Comparison of ENCODE assay signal across 29 cellular contexts in the genomic region with DNA sequence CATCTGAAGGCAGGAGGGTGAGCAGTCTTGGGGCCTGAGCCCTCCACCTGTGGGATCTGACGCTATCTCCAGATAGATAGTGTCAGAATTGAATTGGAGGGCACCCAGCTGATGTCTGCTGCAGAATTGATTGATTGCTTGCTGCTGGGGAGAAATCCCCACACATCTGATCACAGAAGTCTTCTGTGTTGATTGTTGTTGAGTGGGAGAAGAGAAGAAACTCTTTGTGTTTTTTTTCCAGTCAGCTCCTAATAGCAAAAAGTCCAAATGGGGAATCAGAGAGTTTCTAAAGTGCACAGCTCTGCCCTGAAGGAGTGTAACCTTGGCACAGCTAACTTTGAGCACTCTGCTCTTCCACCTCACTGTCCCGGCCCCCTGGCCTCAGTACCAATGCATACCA.
"Had no signal": no experiment of that assay in that cellular context is flagged by ENCODE, and none has a peak within 500 bp of the region (broad histone marks: within the 10 kb centered on the region; RNA-seq: fewer than 3 reads in every experiment).

No MANE protein-coding gene starts in this region.

- H3K9me3 ChIP-seq: ascending aorta, breast epithelium, gastrocnemius medialis had no signal

- H3K27ac ChIP-seq: ascending aorta, breast epithelium, cardiac muscle cell, coronary artery, gastrocnemius medialis had no signal

- H3K4me3 ChIP-seq: ascending aorta, breast epithelium, cardiac muscle cell, coronary artery, dorsolateral prefrontal cortex, gastrocnemius medialis had no signal

- H3K36me3 ChIP-seq: ascending aorta, breast epithelium, cardiac muscle cell, gastrocnemius medialis had no signal

- H3K4me1 Mint-ChIP-seq: activated CD4-positive, alpha-beta T cell treated with anti-CD3 and anti-CD28 coated beads for 36 hours; endodermal cell had no signal

- H3K27ac Mint-ChIP-seq: activated CD4-positive, alpha-beta memory T cell treated with anti-CD3 and anti-CD28 coated beads for 36 hours; activated CD4-positive, alpha-beta T cell treated with anti-CD3 and anti-CD28 coated beads for 36 hours; activated CD4-positive, alpha-beta T cell treated with anti-CD3 and anti-CD28 coated beads, Interleukin-2, amount 10 ng/mL, durations not matched to agents 24 days and 14 days; activated CD8-positive, alpha-beta memory T cell treated with anti-CD3 and anti-CD28 coated beads, Interleukin-2, amount 10 ng/mL, durations not matched to agents 7 days and 5 days; activated CD8-positive, alpha-beta T cell treated with anti-CD3 and anti-CD28 coated beads, Interleukin-2, amount 10 ng/mL, durations not matched to agents 7 days and 5 days; activated naive CD4-positive, alpha-beta T cell treated with anti-CD3 and anti-CD28 coated beads, Interleukin-2, amount 10 ng/mL, durations not matched to agents 7 days and 5 days; activated naive CD4-positive, alpha-beta T cell treated with anti-CD3 and anti-CD28 coated beads, Interleukin-2, amount 50 U/mL, for 72 hours; activated naive CD8-positive, alpha-beta T cell treated with anti-CD3 and anti-CD28 coated beads, Interleukin-2, amount 10 ng/mL, durations not matched to agents 7 days and 5 days; activated T-cell treated with anti-CD3 and anti-CD28 coated beads, Interleukin-2, amount 50 U/mL, for 72 hours; dendritic cell treated with granulocyte-macrophage colony-stimulating factor and Interleukin-4, amounts not matched to agents 40 ng/mL and 50 ng/mL, for 4 days; endodermal cell had no signal

- H3K4me3 Mint-ChIP-seq: activated CD4-positive, alpha-beta memory T cell treated with anti-CD3 and anti-CD28 coated beads for 36 hours; activated CD4-positive, alpha-beta T cell treated with anti-CD3 and anti-CD28 coated beads for 36 hours; activated CD4-positive, alpha-beta T cell treated with anti-CD3 and anti-CD28 coated beads, Interleukin-2, amount 10 ng/mL, durations not matched to agents 24 days and 14 days; activated CD8-positive, alpha-beta memory T cell treated with anti-CD3 and anti-CD28 coated beads, Interleukin-2, amount 10 ng/mL, durations not matched to agents 7 days and 5 days; activated CD8-positive, alpha-beta T cell treated with anti-CD3 and anti-CD28 coated beads, Interleukin-2, amount 10 ng/mL, durations not matched to agents 7 days and 5 days; activated naive CD4-positive, alpha-beta T cell treated with anti-CD3 and anti-CD28 coated beads, Interleukin-2, amount 10 ng/mL, durations not matched to agents 7 days and 5 days; activated naive CD8-positive, alpha-beta T cell treated with anti-CD3 and anti-CD28 coated beads, Interleukin-2, amount 10 ng/mL, durations not matched to agents 7 days and 5 days; activated T-cell treated with anti-CD3 and anti-CD28 coated beads, Interleukin-2, amount 50 U/mL, for 72 hours; brain; dendritic cell treated with granulocyte-macrophage colony-stimulating factor and Interleukin-4, amounts not matched to agents 40 ng/mL and 50 ng/mL, for 4 days; endodermal cell had no signal

- H3K36me3 Mint-ChIP-seq: activated CD4-positive, alpha-beta memory T cell treated with anti-CD3 and anti-CD28 coated beads for 36 hours; activated CD8-positive, alpha-beta memory T cell treated with anti-CD3 and anti-CD28 coated beads, Interleukin-2, amount 10 ng/mL, durations not matched to agents 7 days and 5 days; activated naive CD4-positive, alpha-beta T cell treated with anti-CD3 and anti-CD28 coated beads, Interleukin-2, amount 10 ng/mL, durations not matched to agents 7 days and 5 days; activated naive CD4-positive, alpha-beta T cell treated with anti-CD3 and anti-CD28 coated beads, Interleukin-2, amount 50 U/mL, for 72 hours; activated naive CD8-positive, alpha-beta T cell treated with anti-CD3 and anti-CD28 coated beads, Interleukin-2, amount 10 ng/mL, durations not matched to agents 7 days and 5 days; brain had no signal

- H3K27me3 Mint-ChIP-seq: activated CD4-positive, alpha-beta memory T cell treated with anti-CD3 and anti-CD28 coated beads for 36 hours; activated CD4-positive, alpha-beta T cell treated with anti-CD3 and anti-CD28 coated beads for 36 hours; activated CD8-positive, alpha-beta memory T cell treated with anti-CD3 and anti-CD28 coated beads, Interleukin-2, amount 10 ng/mL, durations not matched to agents 7 days and 5 days; activated naive CD4-positive, alpha-beta T cell treated with anti-CD3 and anti-CD28 coated beads, Interleukin-2, amount 10 ng/mL, durations not matched to agents 7 days and 5 days; dendritic cell treated with granulocyte-macrophage colony-stimulating factor and Interleukin-4, amounts not matched to agents 40 ng/mL and 50 ng/mL, for 4 days had no signal

- H3K4me1 ChIP-seq: ascending aorta, breast epithelium had no signal

- H3K9me3 Mint-ChIP-seq: activated CD4-positive, alpha-beta memory T cell treated with anti-CD3 and anti-CD28 coated beads for 36 hours; activated CD4-positive, alpha-beta T cell treated with anti-CD3 and anti-CD28 coated beads, Interleukin-2, amount 10 ng/mL, durations not matched to agents 24 days and 14 days; activated naive CD4-positive, alpha-beta T cell treated with anti-CD3 and anti-CD28 coated beads, Interleukin-2, amount 10 ng/mL, durations not matched to agents 7 days and 5 days; activated naive CD4-positive, alpha-beta T cell treated with anti-CD3 and anti-CD28 coated beads, Interleukin-2, amount 50 U/mL, for 72 hours; activated naive CD8-positive, alpha-beta T cell treated with anti-CD3 and anti-CD28 coated beads, Interleukin-2, amount 10 ng/mL, durations not matched to agents 7 days and 5 days; activated T-cell treated with anti-CD3 and anti-CD28 coated beads, Interleukin-2, amount 50 U/mL, for 72 hours; brain; dendritic cell treated with granulocyte-macrophage colony-stimulating factor and Interleukin-4, amounts not matched to agents 40 ng/mL and 50 ng/mL, for 4 days; endodermal cell had no signal

- DNase-seq: activated CD4-positive, alpha-beta memory T cell treated with anti-CD3 and anti-CD28 coated beads for 36 hours; activated CD4-positive, alpha-beta T cell treated with anti-CD3 and anti-CD28 coated beads for 36 hours; activated CD4-positive, alpha-beta T cell treated with anti-CD3 and anti-CD28 coated beads, Interleukin-2, amount 10 ng/mL, durations not matched to agents 24 days and 14 days; activated CD4-positive, CD25-positive, alpha-beta regulatory T cell; activated CD4-positive, CD25-positive, alpha-beta regulatory T cell treated with anti-CD3 and anti-CD28 coated beads, Interleukin-2, amount 50 U/mL, for 72 hours; activated CD8-positive, alpha-beta memory T cell treated with anti-CD3 and anti-CD28 coated beads, Interleukin-2, amount 10 ng/mL, durations not matched to agents 7 days and 5 days; activated CD8-positive, alpha-beta memory T cell treated with anti-CD3 and anti-CD28 coated beads, Interleukin-2, amount 50 U/mL, for 4 hours; activated CD8-positive, alpha-beta T cell treated with anti-CD3 and anti-CD28 coated beads, Interleukin-2, amount 10 ng/mL, durations not matched to agents 7 days and 5 days; activated gamma-delta T cell; activated naive CD4-positive, alpha-beta T cell; activated naive CD4-positive, alpha-beta T cell treated with anti-CD3 and anti-CD28 coated beads, Interleukin-2, amount 10 ng/mL, durations not matched to agents 7 days and 5 days; activated naive CD8-positive, alpha-beta T cell treated with anti-CD3 and anti-CD28 coated beads, Interleukin-2, amount 10 ng/mL, durations not matched to agents 7 days and 5 days; activated T-cell treated with anti-CD3 and anti-CD28 coated beads, Interleukin-2, amount 50 U/mL, for 1 hour; activated T-cell treated with anti-CD3 and anti-CD28 coated beads, Interleukin-2, amount 50 U/mL, for 72 hours; central memory CD4-positive, alpha-beta T cell; dorsolateral prefrontal cortex; effector memory CD4-positive, alpha-beta T cell; endodermal cell; foreskin fibroblast; gastrocnemius medialis; T-helper 2 cell had no signal

- ATAC-seq: activated CD4-positive, alpha-beta T cell treated with anti-CD3 and anti-CD28 coated beads for 36 hours; activated CD8-positive, alpha-beta memory T cell treated with anti-CD3 and anti-CD28 coated beads, Interleukin-2, amount 10 ng/mL, durations not matched to agents 7 days and 5 days; activated CD8-positive, alpha-beta T cell treated with anti-CD3 and anti-CD28 coated beads, Interleukin-2, amount 10 ng/mL, durations not matched to agents 7 days and 5 days; activated naive CD4-positive, alpha-beta T cell treated with anti-CD3 and anti-CD28 coated beads, Interleukin-2, amount 50 U/mL, for 72 hours; activated T-cell treated with anti-CD3 and anti-CD28 coated beads, Interleukin-2, amount 50 U/mL, for 72 hours; esophagus mucosa; gastrocnemius medialis had no signal
